ENCODE assay signal across 14 cellular contexts in genomic region chr11:99534812-99535211, GRCh38.
DNase-seq lines count a peak whose midpoint lies in the region; ATAC-seq and TF ChIP-seq lines count a peak whose summit lies in the region.
"Had no signal": no experiment of that assay in that cellular context is flagged by ENCODE, and none has a peak within 500 bp of the region (broad histone marks: within the 10 kb centered on the region; RNA-seq: fewer than 3 reads in every experiment).

No MANE protein-coding gene starts in this region.

- DNase-seq in astrocyte of the spinal cord (ENCODE audit: low read depth, low spot score) (peak; percentile 25), NCI-H146 treated with DMSO at 0.1 percent for 48 hours (lab: John Stamatoyannopoulos, UW; ENCODE audit: unreplicated experiment) (no peak), cerebellar nuclear complex (lab: John Stamatoyannopoulos, UW) (no peak), posterior cingulate gyrus (no peak)
- DNase-seq in stimulated activated CD8-positive, alpha-beta memory T cell treated with anti-CD3 and anti-CD28 coated beads, Interleukin-4, amount 100 ng/mL, for 48 hours = no peak
- DNase-seq: DMS153; esophagus squamous epithelium; immature natural killer cell; NCI-H1092 treated with DMSO at 0.1 percent for 48 hours; stimulated activated CD4-positive, alpha-beta T cell treated with anti-CD3 and anti-CD28 coated beads, Interleukin-1b, Interleukin-23, amount 100 ng/mL, for 48 hours had no signal

- H3K4me3 ChIP-seq in astrocyte of the spinal cord (ENCODE audit: low read depth, low read length) = no peak overlapping the region
- H3K4me3 ChIP-seq: esophagus squamous epithelium had no signal

- in situ Hi-C loops in astrocyte of the spinal cord (cut with HindIII; ENCODE audit: low sequenced_read_pairs) = no loop called here

- no peak for TF ChIP-seq CTCF in astrocyte of the spinal cord (IDR thresholded peaks at IDR 0.05; ENCODE audit: low read depth, low read length)

- TF ChIP-seq POLR2A in GM18505 (IDR thresholded peaks at IDR 0.05; ENCODE audit: borderline replicate concordance, extremely low read depth, insufficient read depth, insufficient read length) = no peak

- intact Hi-C loops in posterior cingulate gyrus (cut with DNase I) = no loop called here

- ATAC-seq in GM18505 (IDR thresholded peaks at IDR 0.05; ENCODE audit: unreplicated experiment) = peak; percentile 70
- peak; percentile 67 for ATAC-seq in GM21423 (IDR thresholded peaks at IDR 0.05; ENCODE audit: unreplicated experiment)
- peak; percentile 51 for ATAC-seq in HG03139 (IDR thresholded peaks at IDR 0.05; ENCODE audit: unreplicated experiment)
- ATAC-seq: stimulated activated effector memory CD8-positive, alpha-beta T cell treated with anti-CD3 and anti-CD28 coated beads, Interleukin-12 subunit alpha, Interleukin-12 subunit beta, amount 100 ng/mL, for 72 hours had no signal
